Comparison of ENCODE assay signal across 26 cellular contexts in genomic region chr3:194380300-194380699, GRCh38. TPM values are rescaled to one million over a fixed set of nuclear protein-coding genes. Genes with fewer than 3 reads are reported as not detected.
"Had no signal": no experiment of that assay in that cellular context is flagged by ENCODE, and none has a peak within 500 bp of the region (broad histone marks: within the 10 kb centered on the region; RNA-seq: fewer than 3 reads in every experiment).

No MANE protein-coding gene starts in this region.

- H3K4me3 ChIP-seq: heart right ventricle, lower lobe of right lung, thoracic aorta had no signal

- H3K27ac ChIP-seq: heart right ventricle, lower lobe of right lung, thoracic aorta, WERI-Rb-1 had no signal

- H3K36me3 ChIP-seq: heart right ventricle, lower lobe of right lung, thoracic aorta, WERI-Rb-1 had no signal

- DNase-seq: activated CD4-positive, alpha-beta T cell treated with anti-CD3 and anti-CD28 coated beads, Interleukin-2, amount 10 ng/mL, durations not matched to agents 7 days and 5 days; activated CD4-positive, CD25-positive, alpha-beta regulatory T cell treated with anti-CD3 and anti-CD28 coated beads, Interleukin-2, amount 50 U/mL, for 72 hours; activated CD8-positive, alpha-beta memory T cell treated with anti-CD3 and anti-CD28 coated beads, Interleukin-2, amount 10 ng/mL, durations not matched to agents 7 days and 5 days; activated CD8-positive, alpha-beta T cell treated with anti-CD3 and anti-CD28 coated beads for 36 hours; activated naive CD4-positive, alpha-beta T cell; activated naive CD8-positive, alpha-beta T cell treated with anti-CD3 and anti-CD28 coated beads for 36 hours; activated T-cell treated with anti-CD3 and anti-CD28 coated beads for 4 hours; amniotic stem cell; cerebellar nuclear complex; cortex of kidney; heart right ventricle; lower lobe of right lung; mesendoderm; naive B cell; retina; stimulated activated CD4-positive, alpha-beta T cell treated with anti-CD3 and anti-CD28 coated beads, Interleukin-4, amount 100 ng/mL, for 1 hour; stimulated activated naive CD4-positive, alpha-beta T cell; T-helper 1 cell; WERI-Rb-1 had no signal

- ATAC-seq: activated CD8-positive, alpha-beta memory T cell treated with anti-CD3 and anti-CD28 coated beads, Interleukin-2, amount 10 ng/mL, durations not matched to agents 7 days and 5 days; activated CD8-positive, alpha-beta T cell treated with anti-CD3 and anti-CD28 coated beads for 36 hours; heart right ventricle; lower lobe of right lung had no signal

- H3K9me3 ChIP-seq: heart right ventricle, lower lobe of right lung, thoracic aorta had no signal

RNA-seq across cellular contexts. Expression of gene LRRC15, which starts 10.8 kb away (rescaled TPM):
- total RNA-seq: activated CD4-positive, alpha-beta T cell treated with anti-CD3 and anti-CD28 coated beads, Interleukin-2, amount 10 ng/mL, durations not matched to agents 7 days and 5 days; activated CD8-positive, alpha-beta memory T cell treated with anti-CD3 and anti-CD28 coated beads, Interleukin-2, amount 10 ng/mL, durations not matched to agents 7 days and 5 days; activated CD8-positive, alpha-beta T cell treated with anti-CD3 and anti-CD28 coated beads for 36 hours; activated naive CD8-positive, alpha-beta T cell treated with anti-CD3 and anti-CD28 coated beads for 36 hours; bronchial epithelial cell; epithelial cell of proximal tubule; neural crest cell; progenitor cell of endocrine pancreas had no signal

RNA-seq across cellular contexts. Expression of gene GP5, which starts 18.8 kb away (rescaled TPM):
- total RNA-seq: epithelial cell of proximal tubule, fibroblast of villous mesenchyme, left colon, neural crest cell had no signal

RNA-seq across cellular contexts. Expression of gene CPN2, which starts 29.2 kb away (rescaled TPM):
- total RNA-seq: activated CD4-positive, alpha-beta T cell treated with anti-CD3 and anti-CD28 coated beads, Interleukin-2, amount 10 ng/mL, durations not matched to agents 7 days and 5 days; activated CD8-positive, alpha-beta memory T cell treated with anti-CD3 and anti-CD28 coated beads, Interleukin-2, amount 10 ng/mL, durations not matched to agents 7 days and 5 days; activated CD8-positive, alpha-beta T cell treated with anti-CD3 and anti-CD28 coated beads for 36 hours; activated naive CD8-positive, alpha-beta T cell treated with anti-CD3 and anti-CD28 coated beads for 36 hours; bronchial epithelial cell; epithelial cell of proximal tubule; fibroblast of villous mesenchyme; left colon; lower lobe of right lung; neural crest cell; progenitor cell of endocrine pancreas; thoracic aorta had no signal
